Comparison of ENCODE assay signal across 30 cellular contexts in the genomic region with DNA sequence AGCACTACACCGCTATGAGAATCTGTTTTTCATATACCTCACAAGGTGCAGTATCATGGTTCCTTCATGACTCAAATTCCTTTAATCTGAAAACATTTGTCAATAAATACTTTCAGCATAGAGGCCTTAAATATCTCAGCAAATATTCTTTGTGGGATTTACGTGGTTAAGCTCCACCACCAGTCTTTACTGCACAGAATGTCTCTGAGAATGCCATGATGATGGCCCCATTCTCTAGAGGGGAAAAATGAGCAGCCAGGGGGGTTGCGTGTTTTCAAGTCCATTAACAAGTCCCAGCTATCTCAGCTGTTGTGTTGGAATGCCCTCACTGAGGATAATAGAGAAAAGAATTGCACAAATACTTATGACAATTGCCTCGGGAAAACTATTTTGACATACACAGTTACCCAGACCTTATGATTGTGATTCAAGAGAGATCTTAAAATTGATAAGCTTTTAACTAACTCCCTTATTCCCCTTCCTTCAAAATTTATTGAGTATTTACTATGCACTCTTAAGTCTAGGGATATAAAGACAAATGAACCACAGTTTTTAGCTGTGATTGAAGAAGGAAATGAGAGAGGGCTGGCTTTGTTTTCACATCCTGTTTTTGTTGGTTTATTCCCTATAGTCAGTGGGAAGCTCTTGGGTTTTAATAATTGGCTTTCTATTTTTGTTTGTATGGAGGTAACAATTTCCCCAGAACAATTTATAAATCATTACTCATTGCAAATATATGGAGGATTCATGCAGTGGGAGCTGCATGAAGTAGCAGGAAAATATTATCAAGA.
"Had no signal": no experiment of that assay in that cellular context is flagged by ENCODE, and none has a peak within 500 bp of the region (broad histone marks: within the 10 kb centered on the region; RNA-seq: fewer than 3 reads in every experiment).

No MANE protein-coding gene starts in this region.

- H3K4me3 Mint-ChIP-seq: activated naive CD4-positive, alpha-beta T cell treated with anti-CD3 and anti-CD28 coated beads, Interleukin-2, amount 10 ng/mL, durations not matched to agents 7 days and 5 days; activated naive CD8-positive, alpha-beta T cell treated with anti-CD3 and anti-CD28 coated beads, Interleukin-2, amount 10 ng/mL, durations not matched to agents 7 days and 5 days; brain; mesothelial cell of epicardium; naive thymus-derived CD4-positive, alpha-beta T cell; stimulated activated effector memory CD8-positive, alpha-beta T cell treated with anti-CD3 and anti-CD28 coated beads, Interleukin-12 subunit alpha, Interleukin-12 subunit beta, amount 100 ng/mL, for 72 hours; stimulated activated naive CD8-positive, alpha-beta T cell treated with anti-CD3 and anti-CD28 coated beads, Interleukin-15, Interleukin-2, amounts not matched to agents 100 ng/mL and 50 ng/mL, for 24 hours; T-helper 17 cell; type B pancreatic cell had no signal

- H3K9ac ChIP-seq: parathyroid adenoma had no signal

- H3K27me3 ChIP-seq: ascending aorta, dorsolateral prefrontal cortex, gastrocnemius medialis, right atrium auricular region, uterus had no signal

- H3K4me1 Mint-ChIP-seq: activated naive CD4-positive, alpha-beta T cell treated with anti-CD3 and anti-CD28 coated beads, Interleukin-2, amount 10 ng/mL, durations not matched to agents 7 days and 5 days; activated naive CD8-positive, alpha-beta T cell treated with anti-CD3 and anti-CD28 coated beads, Interleukin-2, amount 10 ng/mL, durations not matched to agents 7 days and 5 days; mesothelial cell of epicardium; naive thymus-derived CD4-positive, alpha-beta T cell; stimulated activated effector memory CD8-positive, alpha-beta T cell treated with anti-CD3 and anti-CD28 coated beads, Interleukin-12 subunit alpha, Interleukin-12 subunit beta, amount 100 ng/mL, for 72 hours; T-helper 17 cell had no signal

- DNase-seq: activated CD4-positive, alpha-beta T cell treated with anti-CD3 and anti-CD28 coated beads for 48 hours; activated CD4-positive, alpha-beta T cell treated with anti-CD3 and anti-CD28 coated beads, Interleukin-2, amount 50 U/mL, for 48 hours; activated CD8-positive, alpha-beta memory T cell treated with anti-CD3 and anti-CD28 coated beads for 24 hours; activated gamma-delta T cell; activated naive CD4-positive, alpha-beta T cell treated with anti-CD3 and anti-CD28 coated beads, Interleukin-2, amount 10 ng/mL, durations not matched to agents 7 days and 5 days; activated naive CD8-positive, alpha-beta T cell treated with anti-CD3 and anti-CD28 coated beads, Interleukin-2, amount 10 ng/mL, durations not matched to agents 7 days and 5 days; dorsolateral prefrontal cortex; effector memory CD4-positive, alpha-beta T cell; erythroblast; gastrocnemius medialis; glutamatergic neuron; left cardiac atrium; left ventricle myocardium superior; naive thymus-derived CD4-positive, alpha-beta T cell; nucleus accumbens; stimulated activated CD4-positive, alpha-beta T cell treated with anti-CD3 and anti-CD28 coated beads, Interleukin-4, amount 100 ng/mL, for 1 hour; T-helper 17 cell; T1000; uterus; WERI-Rb-1 had no signal

- H3K27ac ChIP-seq: ascending aorta, coronary artery, dorsolateral prefrontal cortex, gastrocnemius medialis, parathyroid adenoma, right atrium auricular region, thoracic aorta, uterus, WERI-Rb-1 had no signal

- H3K36me3 Mint-ChIP-seq: activated naive CD4-positive, alpha-beta T cell treated with anti-CD3 and anti-CD28 coated beads, Interleukin-2, amount 10 ng/mL, durations not matched to agents 7 days and 5 days; activated naive CD8-positive, alpha-beta T cell treated with anti-CD3 and anti-CD28 coated beads, Interleukin-2, amount 10 ng/mL, durations not matched to agents 7 days and 5 days; brain; mesothelial cell of epicardium; naive thymus-derived CD4-positive, alpha-beta T cell; stimulated activated effector memory CD8-positive, alpha-beta T cell treated with anti-CD3 and anti-CD28 coated beads, Interleukin-12 subunit alpha, Interleukin-12 subunit beta, amount 100 ng/mL, for 72 hours; type B pancreatic cell had no signal

- H3K9me3 ChIP-seq: ascending aorta, gastrocnemius medialis, right atrium auricular region, thoracic aorta, uterus had no signal

- H3K4me3 ChIP-seq: ascending aorta, coronary artery, dorsolateral prefrontal cortex, gastrocnemius medialis, right atrium auricular region, thoracic aorta, uterus had no signal

- H3K27me3 Mint-ChIP-seq: activated naive CD4-positive, alpha-beta T cell treated with anti-CD3 and anti-CD28 coated beads, Interleukin-2, amount 10 ng/mL, durations not matched to agents 7 days and 5 days; activated naive CD8-positive, alpha-beta T cell treated with anti-CD3 and anti-CD28 coated beads, Interleukin-2, amount 10 ng/mL, durations not matched to agents 7 days and 5 days; naive thymus-derived CD4-positive, alpha-beta T cell; stimulated activated naive CD8-positive, alpha-beta T cell treated with anti-CD3 and anti-CD28 coated beads, Interleukin-15, Interleukin-2, amounts not matched to agents 100 ng/mL and 50 ng/mL, for 24 hours; T-helper 17 cell had no signal

- H2AFZ ChIP-seq: parathyroid adenoma had no signal

- H3K27ac Mint-ChIP-seq: activated naive CD4-positive, alpha-beta T cell treated with anti-CD3 and anti-CD28 coated beads, Interleukin-2, amount 10 ng/mL, durations not matched to agents 7 days and 5 days; activated naive CD8-positive, alpha-beta T cell treated with anti-CD3 and anti-CD28 coated beads, Interleukin-2, amount 10 ng/mL, durations not matched to agents 7 days and 5 days; brain; mesothelial cell of epicardium; naive thymus-derived CD4-positive, alpha-beta T cell; stimulated activated effector memory CD8-positive, alpha-beta T cell treated with anti-CD3 and anti-CD28 coated beads, Interleukin-12 subunit alpha, Interleukin-12 subunit beta, amount 100 ng/mL, for 72 hours; stimulated activated naive CD8-positive, alpha-beta T cell treated with anti-CD3 and anti-CD28 coated beads, Interleukin-15, Interleukin-2, amounts not matched to agents 100 ng/mL and 50 ng/mL, for 24 hours; T-helper 17 cell; type B pancreatic cell had no signal

- H3K79me2 ChIP-seq: parathyroid adenoma had no signal

- H3K4me1 ChIP-seq: ascending aorta, gastrocnemius medialis, parathyroid adenoma, right atrium auricular region, uterus had no signal

- H3K36me3 ChIP-seq: ascending aorta, gastrocnemius medialis, right atrium auricular region, thoracic aorta, uterus, WERI-Rb-1 had no signal

- H3K9me3 Mint-ChIP-seq: activated naive CD8-positive, alpha-beta T cell treated with anti-CD3 and anti-CD28 coated beads, Interleukin-2, amount 10 ng/mL, durations not matched to agents 7 days and 5 days; brain; mesothelial cell of epicardium; type B pancreatic cell had no signal
